20 cellular contexts compared by ENCODE assay signal in genomic region chrX:115428011-115428410, GRCh38.
"Had no signal": no experiment of that assay in that cellular context is flagged by ENCODE, and none has a peak within 500 bp of the region (broad histone marks: within the 10 kb centered on the region; RNA-seq: fewer than 3 reads in every experiment).

No MANE protein-coding gene starts in this region.

- H3K4me1 Mint-ChIP-seq: stimulated activated naive B cell treated with anti-CD40 and anti-IgM and Interleukin-4, amounts not matched to agents 10 μg/mL and 1 μg/mL and 100 μg/mL, for 72 hours had no signal

- H3K9me3 ChIP-seq: adrenal gland, left lung had no signal

- H3K27ac Mint-ChIP-seq: activated naive CD4-positive, alpha-beta T cell treated with anti-CD3 and anti-CD28 coated beads, Interleukin-2, amount 50 U/mL, for 72 hours; mesothelial cell of epicardium; stimulated activated naive B cell treated with anti-CD40 and anti-IgM and Interleukin-4, amounts not matched to agents 10 μg/mL and 1 μg/mL and 100 μg/mL, for 72 hours had no signal

- H3K4me3 Mint-ChIP-seq: mesothelial cell of epicardium; nephron; stimulated activated naive B cell treated with anti-CD40 and anti-IgM and Interleukin-4, amounts not matched to agents 10 μg/mL and 1 μg/mL and 100 μg/mL, for 72 hours had no signal

- ATAC-seq: activated naive CD4-positive, alpha-beta T cell treated with anti-CD3 and anti-CD28 coated beads, Interleukin-2, amount 50 U/mL, for 72 hours; left lung; stimulated activated naive B cell treated with anti-CD40 and anti-IgM and Interleukin-4, amounts not matched to agents 10 μg/mL and 1 μg/mL and 100 μg/mL, for 72 hours had no signal

- H3K27ac ChIP-seq: adrenal gland, breast epithelium, coronary artery, left lung had no signal

- H3K4me3 ChIP-seq: adrenal gland, breast epithelium, coronary artery, left lung had no signal

- DNase-seq: activated CD4-positive, CD25-positive, alpha-beta regulatory T cell treated with anti-CD3 and anti-CD28 coated beads, Interleukin-2, amount 50 U/mL, for 72 hours; activated CD8-positive, alpha-beta memory T cell treated with anti-CD3 and anti-CD28 coated beads for 24 hours; activated CD8-positive, alpha-beta memory T cell treated with anti-CD3 and anti-CD28 coated beads, Interleukin-2, amount 50 U/mL, for 48 hours; activated effector memory CD4-positive, alpha-beta T cell treated with Interleukin-2 at 50 U/mL for 16 hours; activated T-cell treated with anti-CD3 and anti-CD28 coated beads, Interleukin-2, amount 50 U/mL, for 48 hours; adrenal gland; erythroblast; kidney; left lung; occipital lobe; posterior cingulate gyrus; stimulated activated naive B cell treated with anti-CD40 and anti-IgM and Interleukin-4, amounts not matched to agents 10 μg/mL and 1 μg/mL and 100 μg/mL, for 72 hours; T1000 had no signal

- H3K4me1 ChIP-seq: adrenal gland, breast epithelium, left lung had no signal

- H3K36me3 ChIP-seq: adrenal gland, breast epithelium, left lung had no signal

- H3K36me3 Mint-ChIP-seq: activated naive CD4-positive, alpha-beta T cell treated with anti-CD3 and anti-CD28 coated beads, Interleukin-2, amount 50 U/mL, for 72 hours; stimulated activated naive B cell treated with anti-CD40 and anti-IgM and Interleukin-4, amounts not matched to agents 10 μg/mL and 1 μg/mL and 100 μg/mL, for 72 hours had no signal

- FAIRE-seq: astrocyte, endometrium had no signal
